1 cellular context compared by ENCODE assay signal in the genomic region with DNA sequence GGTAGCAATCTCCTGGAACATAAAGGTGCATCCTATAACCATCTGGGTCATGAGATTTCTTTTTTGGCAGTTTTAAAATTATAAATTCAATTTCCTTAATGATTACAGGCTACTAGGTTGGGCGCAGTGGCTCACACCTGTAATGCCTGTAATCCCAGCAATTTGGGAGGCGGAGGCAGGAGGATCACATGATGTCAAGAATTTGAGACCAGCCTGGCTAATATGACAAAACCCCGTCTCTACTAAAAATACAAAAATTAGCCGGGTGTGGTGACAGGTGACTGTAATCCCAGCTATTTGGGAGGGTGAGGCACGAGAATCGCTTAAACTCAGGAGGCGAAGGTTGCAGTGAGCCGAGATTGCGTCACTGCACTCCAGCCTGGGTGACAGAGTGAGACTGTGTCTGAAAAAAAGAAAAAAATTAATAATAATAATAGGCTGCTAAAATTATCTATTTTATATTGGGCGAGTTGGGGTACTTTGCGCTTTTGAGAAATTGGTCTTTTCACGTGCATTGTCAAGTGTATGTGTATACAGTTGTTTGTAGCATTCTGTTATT.
TF ChIP-seq lines count a peak whose summit lies in the region.

No MANE protein-coding gene starts in this region.

TF ChIP-seq in Ishikawa, 13 proteins besides CTCF, POLR2A, EP300 and RAD21 (continued from another document):
- TF ChIP-seq, protein P1, sequence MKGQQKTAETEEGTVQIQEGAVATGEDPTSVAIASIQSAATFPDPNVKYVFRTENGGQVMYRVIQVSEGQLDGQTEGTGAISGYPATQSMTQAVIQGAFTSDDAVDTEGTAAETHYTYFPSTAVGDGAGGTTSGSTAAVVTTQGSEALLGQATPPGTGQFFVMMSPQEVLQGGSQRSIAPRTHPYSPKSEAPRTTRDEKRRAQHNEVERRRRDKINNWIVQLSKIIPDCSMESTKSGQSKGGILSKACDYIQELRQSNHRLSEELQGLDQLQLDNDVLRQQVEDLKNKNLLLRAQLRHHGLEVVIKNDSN (IDR thresholded peaks at IDR 0.05), result peak; percentile 66
- no peak for TF ChIP-seq EGR1 (IDR thresholded peaks at IDR 0.05)
- peak; percentile 33; the same call in 1 of the 2 replicates for TF ChIP-seq TEAD4 (IDR thresholded peaks at IDR 0.05)
TF ChIP-seq in Ishikawa: peak in this region for 3.
